ENCODE assay signal across 8 cellular contexts in the genomic region with DNA sequence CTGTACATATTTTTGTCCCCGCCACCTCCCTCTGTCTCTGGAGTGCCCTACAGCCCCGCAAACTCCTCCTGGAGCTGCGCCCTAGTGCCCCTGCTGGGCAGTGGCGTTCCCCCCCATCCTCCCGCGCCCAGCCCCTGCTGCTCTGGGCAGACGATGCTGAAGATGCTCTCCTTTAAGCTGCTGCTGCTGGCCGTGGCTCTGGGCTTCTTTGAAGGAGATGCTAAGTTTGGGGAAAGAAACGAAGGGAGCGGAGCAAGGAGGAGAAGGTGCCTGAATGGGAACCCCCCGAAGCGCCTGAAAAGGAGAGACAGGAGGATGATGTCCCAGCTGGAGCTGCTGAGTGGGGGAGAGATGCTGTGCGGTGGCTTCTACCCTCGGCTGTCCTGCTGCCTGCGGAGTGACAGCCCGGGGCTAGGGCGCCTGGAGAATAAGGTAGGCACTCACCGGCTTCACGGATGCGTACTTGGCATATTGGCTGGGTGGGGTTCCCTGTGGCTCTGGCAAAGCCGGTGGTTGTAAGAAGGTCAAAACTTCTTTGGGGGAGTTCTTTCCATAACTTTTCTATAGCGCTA. TPM values are rescaled to one million over a fixed set of nuclear protein-coding genes. Genes with fewer than 3 reads are reported as not detected.
DNase-seq lines count a peak whose midpoint lies in the region; ATAC-seq and TF ChIP-seq lines count a peak whose summit lies in the region.

No MANE protein-coding gene starts in this region.

- no peaks in the 10 kb centered on the region for H3K36me3 Mint-ChIP-seq in activated CD4-positive, alpha-beta memory T cell treated with anti-CD3 and anti-CD28 coated beads for 36 hours

- no peaks in the 10 kb centered on the region for H4K20me1 ChIP-seq in BLaER1 treated with 17β-estradiol and CSF1 and Interleukin-3, amounts not matched to agents 10 nM and 100 nM

- intact Hi-C loops in activated CD4-positive, alpha-beta memory T cell treated with anti-CD3 and anti-CD28 coated beads for 36 hours (cut with micrococcal nuclease), result no loop called here
- intact Hi-C loops in heart right ventricle (cut with DNase I) (no loop called here), prostate gland (cut with DNase I) (no loop called here)

- peak overlapping the region; percentile 57 for H3K4me3 Mint-ChIP-seq in activated CD4-positive, alpha-beta memory T cell treated with anti-CD3 and anti-CD28 coated beads for 36 hours

- peak overlapping the region; percentile 61 to 78 (median 71) for H3K4me3 ChIP-seq in BLaER1 treated with 17β-estradiol and CSF1 and Interleukin-3, amounts not matched to agents 10 nM and 100 nM
- H3K4me3 ChIP-seq in heart right ventricle (peak overlapping the region; percentile 26 to 61 (median 50)), prostate gland (peak overlapping the region; percentile 32 to 44)

- peaks cover 17 to 35% (median 29%) of the 10 kb centered on the region in 10 experiments for H3K4me1 ChIP-seq in BLaER1 treated with 17β-estradiol and CSF1 and Interleukin-3, amounts not matched to agents 10 nM and 100 nM
- peaks cover 3 to 23% (median 14%) of the 10 kb centered on the region in 9 donors for H3K4me1 ChIP-seq in heart right ventricle
- H3K4me1 ChIP-seq in prostate gland (replicated peaks), result no peaks in the 10 kb centered on the region

- peak overlapping the region in 10 of 11 experiments; percentile 56 to 77 (median 69); a peak in 16 of 22 replicates for H3K9ac ChIP-seq in BLaER1 treated with 17β-estradiol and CSF1 and Interleukin-3, amounts not matched to agents 10 nM and 100 nM

- TF ChIP-seq POLR2A in prostate gland (IDR thresholded peaks at IDR 0.05), result no peak

- WGBS in heart right ventricle, 2 donors, result 2% methylated on average over 22 of the region's 22 CpGs
- under 1% methylated on average over 22 of the region's 22 CpGs for WGBS in prostate gland

- no peaks in the 10 kb centered on the region for H3K9me3 Mint-ChIP-seq in activated CD4-positive, alpha-beta memory T cell treated with anti-CD3 and anti-CD28 coated beads for 36 hours

- H3K27me3 Mint-ChIP-seq in activated CD4-positive, alpha-beta memory T cell treated with anti-CD3 and anti-CD28 coated beads for 36 hours, result peaks cover 32% of the 10 kb centered on the region

- no peaks in the 10 kb centered on the region for H3K9me3 ChIP-seq in BLaER1 treated with 17β-estradiol and CSF1 and Interleukin-3, amounts not matched to agents 10 nM and 100 nM (replicated peaks in 1 of 11)
- H3K9me3 ChIP-seq in heart right ventricle, result no peaks in the 10 kb centered on the region
- H3K9me3 ChIP-seq in prostate gland, result no peaks in the 10 kb centered on the region

- POLR2A ChIA-PET in activated CD4-positive, alpha-beta memory T cell treated with anti-CD3 and anti-CD28 coated beads for 36 hours (lab: Charles Lee), result no interaction called here

- H3K4me1 Mint-ChIP-seq in activated CD4-positive, alpha-beta memory T cell treated with anti-CD3 and anti-CD28 coated beads for 36 hours (ENCODE audit: low read depth), result peaks cover 15% of the 10 kb centered on the region

- H3K36me3 ChIP-seq in BLaER1 treated with 17β-estradiol and CSF1 and Interleukin-3, amounts not matched to agents 10 nM and 100 nM, result no peaks in the 10 kb centered on the region
- H3K36me3 ChIP-seq in heart right ventricle (no peaks in the 10 kb centered on the region), prostate gland (no peaks in the 10 kb centered on the region)

- CTCF ChIA-PET in activated CD4-positive, alpha-beta memory T cell treated with anti-CD3 and anti-CD28 coated beads for 36 hours (lab: Charles Lee), result no interaction called here

- no peak overlapping the region for H3K27ac ChIP-seq in BLaER1 treated with 17β-estradiol and CSF1 and Interleukin-3, amounts not matched to agents 10 nM and 100 nM
- H3K27ac ChIP-seq in heart right ventricle (no peak overlapping the region), prostate gland (peak overlapping the region in 1 of 2 donors; percentile 48)

- no peak overlapping the region for H3K27ac Mint-ChIP-seq in activated CD4-positive, alpha-beta memory T cell treated with anti-CD3 and anti-CD28 coated beads for 36 hours

- ATAC-seq in GM21447 (IDR thresholded peaks at IDR 0.05; ENCODE audit: unreplicated experiment), result peak; percentile 12
- ATAC-seq in heart right ventricle, result peak in 6 of 8 donors; percentile 17 to 42 (median 32)
- ATAC-seq in GM21515 (IDR thresholded peaks at IDR 0.05; ENCODE audit: unreplicated experiment), result no peak
- ATAC-seq in HG03457 (IDR thresholded peaks at IDR 0.05; ENCODE audit: unreplicated experiment), result no peak

- peaks cover 39 to 48% (median 43%) of the 10 kb centered on the region in 11 experiments for H3K27me3 ChIP-seq in BLaER1 treated with 17β-estradiol and CSF1 and Interleukin-3, amounts not matched to agents 10 nM and 100 nM
- H3K27me3 ChIP-seq in heart right ventricle, result peaks cover 0 to 78% (median 57%) of the 10 kb centered on the region in 7 donors
- peaks cover 4% of the 10 kb centered on the region for H3K27me3 ChIP-seq in prostate gland (replicated peaks; ENCODE audit: insufficient read depth)

- DNase-seq in activated CD4-positive, alpha-beta memory T cell treated with anti-CD3 and anti-CD28 coated beads for 36 hours, result peak; percentile 10
- no peak for DNase-seq in heart right ventricle
- DNase-seq in prostate gland (ENCODE audit: low spot score), result no peak
- no peak for DNase-seq in MV-4-11 (lab: John Stamatoyannopoulos, UW)

- TF ChIP-seq CTCF in heart right ventricle (IDR thresholded peaks at IDR 0.05) (no peak), prostate gland (IDR thresholded peaks at IDR 0.05) (no peak)

- H3K4me2 ChIP-seq in BLaER1 treated with 17β-estradiol and CSF1 and Interleukin-3, amounts not matched to agents 10 nM and 100 nM, result peak overlapping the region; percentile 86 to 99 (median 96)

RNA-seq across cellular contexts. Expression of a gene that starts 0.7 kb away (rescaled TPM):
- total RNA-seq in activated CD4-positive, alpha-beta memory T cell treated with anti-CD3 and anti-CD28 coated beads for 36 hours, result not detected
- total RNA-seq in heart right ventricle, result under 1 TPM in 5 of 10 donors, not detected in 5; 0.02 to 0.49 (median 0.26) TPM
- under 1 TPM in 1 of 2 donors, not detected in 1; 0.20 TPM for polyA plus RNA-seq in heart right ventricle
- total RNA-seq in prostate gland, result 1 to 10 TPM in 1 of 2 donors, under 1 TPM in 1; 0.82 to 7.2 TPM

Comparison
In these comparisons a context has a peak if more than half of its experiments do, and no peak if none do; other contexts are left out.
1. ATAC-seq: peak in GM21447 (single experiment) and heart right ventricle (6 of 8); none in GM21515 (single experiment) and HG03457 (single experiment).
2. Peak in every context shown above with its lines, with median percentiles within 50 percentile points of each other: H3K4me3 ChIP-seq.